ENCODE assay signal across 18 cellular contexts in genomic region chrX:28981952-28982351, GRCh38.
A peak's percentile ranks its signal among the peaks of the same experiment; 100 is the strongest.
DNase-seq lines count a peak whose midpoint lies in the region; ATAC-seq, FAIRE-seq and TF ChIP-seq lines count a peak whose summit lies in the region.
"Had no signal": no experiment of that assay in that cellular context is flagged by ENCODE, and none has a peak within 500 bp of the region (broad histone marks: within the 10 kb centered on the region; RNA-seq: fewer than 3 reads in every experiment).

No MANE protein-coding gene starts in this region.

- no peaks in the 10 kb centered on the region for H3K9me3 ChIP-seq in astrocyte (ENCODE audit: insufficient read depth, low read depth, low read length)
- no peaks in the 10 kb centered on the region for H3K9me3 ChIP-seq in smooth muscle cell (replicated peaks; ENCODE audit: low read depth)
- H3K9me3 ChIP-seq: HAP-1 had no signal

- DNase-seq in astrocyte (ENCODE audit: low read depth) (no peak), NCI-H446 treated with DMSO at 0.1 percent for 48 hours (lab: John Stamatoyannopoulos, UW) (no peak), smooth muscle cell (lab: John Stamatoyannopoulos, UW; ENCODE audit: unreplicated experiment) (no peak)
- DNase-seq in effector memory CD8-positive, alpha-beta T cell = no peak
- DNase-seq: ACHN, COR-L47, DMS153, NCI-H1092 treated with DMSO at 0.1 percent for 48 hours, NCI-H1694, NCI-H345, PC-3 had no signal

- H3K4me1 ChIP-seq in astrocyte (ENCODE audit: insufficient read depth, low read length) (no peaks in the 10 kb centered on the region), smooth muscle cell (ENCODE audit: low read depth) (no peaks in the 10 kb centered on the region)
- H3K4me1 ChIP-seq: HAP-1 had no signal

- H4K20me1 ChIP-seq in astrocyte (ENCODE audit: insufficient read depth, low read length) (no peaks in the 10 kb centered on the region), smooth muscle cell (ENCODE audit: low read depth) (no peaks in the 10 kb centered on the region)

- no peaks in the 10 kb centered on the region for H3K27me3 ChIP-seq in astrocyte (ENCODE audit: insufficient read depth, low read length)
- no peaks in the 10 kb centered on the region for H3K27me3 ChIP-seq in smooth muscle cell (ENCODE audit: low read depth)

- no peak overlapping the region for H3K9ac ChIP-seq in astrocyte (ENCODE audit: low read length)
- no peak overlapping the region for H3K9ac ChIP-seq in smooth muscle cell (ENCODE audit: low read depth)

- H3K9me3 Mint-ChIP-seq in astrocyte (ENCODE audit: unreplicated experiment) = no peaks in the 10 kb centered on the region
- peaks cover 17 to 20% of the 10 kb centered on the region in 2 donors for H3K9me3 Mint-ChIP-seq in effector memory CD8-positive, alpha-beta T cell

- no peak overlapping the region for H3K27ac ChIP-seq in astrocyte (ENCODE audit: low read depth, low read length)
- no peak overlapping the region for H3K27ac ChIP-seq in smooth muscle cell (ENCODE audit: low read depth)
- H3K27ac ChIP-seq: RWPE1 had no signal

- H3K4me3 Mint-ChIP-seq in astrocyte (ENCODE audit: unreplicated experiment) = no peak overlapping the region
- no peak overlapping the region for H3K4me3 Mint-ChIP-seq in effector memory CD8-positive, alpha-beta T cell
- H3K4me3 Mint-ChIP-seq: T-helper 1 cell treated with Interleukin-12 subunit alpha and Interleukin-12 subunit beta and Interleukin-4 antibody, amounts not matched to agents 30 μg/mL and 1 μg/mL, for 36 hours had no signal

- TF ChIP-seq CTCF in astrocyte (IDR thresholded peaks at IDR 0.05; ENCODE audit: insufficient read depth, low read depth, low read length) (no peak), smooth muscle cell (IDR thresholded peaks at IDR 0.05; ENCODE audit: borderline replicate concordance, insufficient read depth, poor library complexity, severe bottlenecking) (no peak)

- no peaks in the 10 kb centered on the region for H3K36me3 ChIP-seq in astrocyte (ENCODE audit: insufficient read depth, low read length)
- H3K36me3 ChIP-seq in smooth muscle cell (ENCODE audit: low read depth) = no peaks in the 10 kb centered on the region
- H3K36me3 ChIP-seq: HAP-1 had no signal

- ATAC-seq in GM18499 (IDR thresholded peaks at IDR 0.05; ENCODE audit: insufficient read depth, unreplicated experiment) (peak; percentile 46), GM18870 (IDR thresholded peaks at IDR 0.05; ENCODE audit: unreplicated experiment) (peak; percentile 59), HG02885 (IDR thresholded peaks at IDR 0.05; ENCODE audit: poor library complexity, unreplicated experiment) (peak; percentile 73)
- ATAC-seq in effector memory CD8-positive, alpha-beta T cell (replicated peaks) = no peak
- ATAC-seq: PC-3 had no signal

- FAIRE-seq in astrocyte (lab: Jason Lieb, UNC) = peak; percentile 54
- FAIRE-seq: TTC549 had no signal

- no peaks in the 10 kb centered on the region for H3K27me3 Mint-ChIP-seq in astrocyte (ENCODE audit: low read depth, unreplicated experiment)
- H3K27me3 Mint-ChIP-seq in effector memory CD8-positive, alpha-beta T cell = no peaks in the 10 kb centered on the region

- no peak overlapping the region for H3K4me2 ChIP-seq in astrocyte (ENCODE audit: low read length)
- H3K4me2 ChIP-seq in smooth muscle cell = no peak overlapping the region

- peaks cover 2% of the 10 kb centered on the region for H3K4me1 Mint-ChIP-seq in astrocyte (ENCODE audit: low read depth, unreplicated experiment)
- no peaks in the 10 kb centered on the region for H3K4me1 Mint-ChIP-seq in effector memory CD8-positive, alpha-beta T cell (ENCODE audit: low read depth in 2 of 2)

- H3F3A ChIP-seq in smooth muscle cell (ENCODE audit: low read depth) = no peaks in the 10 kb centered on the region

- no peak overlapping the region for H2AFZ ChIP-seq in astrocyte (ENCODE audit: low read depth, low read length)
- no peak overlapping the region for H2AFZ ChIP-seq in smooth muscle cell (ENCODE audit: low read depth)

- H3K36me3 Mint-ChIP-seq in astrocyte (ENCODE audit: low read depth, unreplicated experiment) = no peaks in the 10 kb centered on the region
- no peaks in the 10 kb centered on the region for H3K36me3 Mint-ChIP-seq in effector memory CD8-positive, alpha-beta T cell (ENCODE audit: insufficient read depth)

- H3K27ac Mint-ChIP-seq in astrocyte (ENCODE audit: unreplicated experiment) = no peak overlapping the region
- no peak overlapping the region for H3K27ac Mint-ChIP-seq in effector memory CD8-positive, alpha-beta T cell
- H3K27ac Mint-ChIP-seq: T-helper 1 cell treated with Interleukin-12 subunit alpha and Interleukin-12 subunit beta and Interleukin-4 antibody, amounts not matched to agents 30 μg/mL and 1 μg/mL, for 36 hours had no signal

- no peaks in the 10 kb centered on the region for H3K79me2 ChIP-seq in astrocyte (ENCODE audit: insufficient read depth, low read length)
- no peaks in the 10 kb centered on the region for H3K79me2 ChIP-seq in smooth muscle cell (ENCODE audit: low read depth)

- no peak overlapping the region for H3K4me3 ChIP-seq in astrocyte (ENCODE audit: insufficient read depth, low read depth, low read length)
- no peak overlapping the region for H3K4me3 ChIP-seq in smooth muscle cell
- H3K4me3 ChIP-seq: HAP-1 had no signal
